In genomic region chr5:5380298-5380697, GRCh38 we compare ENCODE assay signal across 21 cellular contexts. TPM values are rescaled to one million over a fixed set of nuclear protein-coding genes. Genes with fewer than 3 reads are reported as not detected.
A peak's percentile ranks its signal among the peaks of the same experiment; 100 is the strongest.
DNase-seq lines count a peak whose midpoint lies in the region; ATAC-seq and TF ChIP-seq lines count a peak whose summit lies in the region.
"Had no signal": no experiment of that assay in that cellular context is flagged by ENCODE, and none has a peak within 500 bp of the region (broad histone marks: within the 10 kb centered on the region; RNA-seq: fewer than 3 reads in every experiment).

No MANE protein-coding gene starts in this region.

- intact Hi-C loops in dorsolateral prefrontal cortex (cut with DNase I), result loop anchor here (5.0 kb wide), 1 partner anchor 83 kb away; no protein-coding TSS in a partner anchor

- peak overlapping the region in 2 of 59 donors; percentile 5 to 13 for H3K4me3 ChIP-seq in dorsolateral prefrontal cortex
- H3K4me3 ChIP-seq: K562, PC-9 had no signal

- in situ Hi-C loops in SK-MEL-5 (cut with HindIII; ENCODE audit: low pct_unique_long_range_greater_than_20kb, low sequenced_read_pairs), result no loop called here

- DNase-seq in Ammon's horn (ENCODE audit: low spot score), result peak; percentile 63
- DNase-seq in SK-MEL-5 (ENCODE audit: low read depth, low spot score), result peak; percentile 78
- no peak for DNase-seq in dorsolateral prefrontal cortex
- peak; percentile 34 for DNase-seq in midbrain (lab: John Stamatoyannopoulos, UW)
- DNase-seq in DMS 273 treated with DMSO at 0.1 percent for 48 hours (lab: John Stamatoyannopoulos, UW), result no peak
- DNase-seq in NCI-H187 treated with DMSO at 0.1 percent for 48 hours (lab: John Stamatoyannopoulos, UW), result no peak
- DNase-seq: 8988T, COR-L47, GDM1, GOT3, NCI-H1105, NCI-H1694, NCI-H2107, NCI-H226, NCI-H524, NCI-H82, PC-9 had no signal

- TF ChIP-seq CTCF in dorsolateral prefrontal cortex (IDR thresholded peaks at IDR 0.05 in 54 of 56, conservative IDR thresholded peaks at IDR 0.05 in 2 of 56; ENCODE audit: low read depth in 1 of 56, partially characterized antibody in 56 of 56), result no peak

- H3K27ac ChIP-seq in dorsolateral prefrontal cortex, result peak overlapping the region in 33 of 59 donors; percentile 4 to 78 (median 39)
- H3K27ac ChIP-seq: PC-9 had no signal

- ATAC-seq in HG02884 (IDR thresholded peaks at IDR 0.05; ENCODE audit: unreplicated experiment) (no peak), GM18519 (IDR thresholded peaks at IDR 0.05; ENCODE audit: low FRiP score, unreplicated experiment) (no peak)
- ATAC-seq: HCT116, K562 had no signal

- H3K27me3 ChIP-seq in dorsolateral prefrontal cortex, result no peaks in the 10 kb centered on the region

RNA-seq across cellular contexts. Expression of gene ICE1, which starts 42.2 kb away (rescaled TPM):
- total RNA-seq in SK-MEL-5 (2014; rRNA removed; shearing (Covaris generic)), result 37.9 and 42.2 TPM in 2 replicates
- 24.1 and 32.4 TPM in 2 replicates for polyA plus RNA-seq in SK-MEL-5 (2015; cell fraction: cytosol; rRNA removed)
- 50.3 and 70.1 TPM in 2 replicates for polyA plus RNA-seq in SK-MEL-5 (2015; cell fraction: nucleus; rRNA removed)
- total RNA-seq in dorsolateral prefrontal cortex, result 10 to 100 TPM; 31.0 to 47.1 (median 37.4) TPM

Comparison
In these comparisons a context has a peak if more than half of its experiments do, and no peak if none do; other contexts are left out.
1. DNase-seq: peak in Ammon's horn (single experiment), SK-MEL-5 (single experiment) and midbrain (single experiment); none in dorsolateral prefrontal cortex (0 of 10), DMS 273 treated with DMSO at 0.1 percent for 48 hours (single experiment) and NCI-H187 treated with DMSO at 0.1 percent for 48 hours (single experiment).